ENCODE assay signal across 17 cellular contexts in genomic region chr14:104271394-104271793, GRCh38.
DNase-seq lines count a peak whose midpoint lies in the region; TF ChIP-seq lines count a peak whose summit lies in the region.
"Had no signal": no experiment of that assay in that cellular context is flagged by ENCODE, and none has a peak within 500 bp of the region (broad histone marks: within the 10 kb centered on the region; RNA-seq: fewer than 3 reads in every experiment).

No MANE protein-coding gene starts in this region.

- no peaks in the 10 kb centered on the region for H4K20me1 ChIP-seq in OCI-LY7 (ENCODE audit: insufficient read depth, low read length)
- H4K20me1 ChIP-seq: BLaER1 treated with 17β-estradiol and CSF1 and Interleukin-3, amounts not matched to agents 10 nM and 100 nM had no signal

- H3K36me3 ChIP-seq in adipocyte (ENCODE audit: control insufficient read depth, insufficient read depth, low read length, severe bottlenecking) (no peaks in the 10 kb centered on the region), OCI-LY7 (ENCODE audit: insufficient read depth, low read length) (no peaks in the 10 kb centered on the region)
- H3K36me3 ChIP-seq: BLaER1 treated with 17β-estradiol and CSF1 and Interleukin-3, amounts not matched to agents 10 nM and 100 nM had no signal

- intact Hi-C loops in OCI-LY7 (cut with micrococcal nuclease; ENCODE audit: unreplicated experiment) = no loop called here

- TF ChIP-seq CTCF in fibroblast of mammary gland (conservative IDR thresholded peaks at IDR 0.05; ENCODE audit: control insufficient read depth, insufficient read depth, low read depth, low read length) (no peak), chondrocyte (IDR thresholded peaks at IDR 0.05) (no peak), OCI-LY7 (conservative IDR thresholded peaks at IDR 0.05; ENCODE audit: low read length) (no peak)

- H3K4me1 Mint-ChIP-seq in chondrocyte (ENCODE audit: low read depth) = no peaks in the 10 kb centered on the region
- H3K4me1 Mint-ChIP-seq: B cell had no signal

- H3K27ac ChIP-seq in OCI-LY7 (ENCODE audit: low read depth, low read length, poor library complexity, severe bottlenecking) = no peak overlapping the region
- H3K27ac ChIP-seq: BLaER1 treated with 17β-estradiol and CSF1 and Interleukin-3, amounts not matched to agents 10 nM and 100 nM; HL-60 had no signal

- no peaks in the 10 kb centered on the region for H3K9me3 Mint-ChIP-seq in chondrocyte (ENCODE audit: low read depth)
- H3K9me3 Mint-ChIP-seq: CD8-positive, alpha-beta T cell had no signal

- DNase-seq in NCI-H526 (lab: John Stamatoyannopoulos, UW) = peak; percentile 44 to 55
- DNase-seq in adipocyte (ENCODE audit: low read depth) = peak; percentile 13
- DNase-seq in fibroblast of mammary gland (ENCODE audit: low read depth) = peak; percentile 3
- peak; percentile 10 for DNase-seq in superior temporal gyrus (ENCODE audit: extremely low spot score)
- no peak for DNase-seq in chondrocyte (ENCODE audit: low spot score)
- DNase-seq in OCI-LY7 (ENCODE audit: low spot score) = no peak
- no peak for DNase-seq in NCI-H146 treated with DMSO at 0.1 percent for 48 hours (lab: John Stamatoyannopoulos, UW; ENCODE audit: unreplicated experiment)
- DNase-seq: Calu3; CD8-positive, alpha-beta T cell; DMS79 treated with DMSO at 0.1 percent for 48 hours; GF-D8; HCEC 1CT; HFFc6 had no signal

- no TSS peak for BruUV-seq in OCI-LY7 (replicated peaks; lab: Mats Ljungman, UMichigan)

- H3K9me2 ChIP-seq in OCI-LY7 (ENCODE audit: insufficient read depth, low read length) = no peaks in the 10 kb centered on the region

- H2AFZ ChIP-seq in OCI-LY7 (ENCODE audit: low read length) = no peak overlapping the region

- POLR2A ChIA-PET in OCI-LY7 (lab: Charles Lee) = no interaction called here

- peaks cover 8% of the 10 kb centered on the region for H3K27me3 Mint-ChIP-seq in chondrocyte (ENCODE audit: low read depth)

- no peaks in the 10 kb centered on the region for H3K36me3 Mint-ChIP-seq in chondrocyte (ENCODE audit: low read depth)
- H3K36me3 Mint-ChIP-seq: CD8-positive, alpha-beta T cell had no signal

- H3K9me3 ChIP-seq in adipocyte (ENCODE audit: control insufficient read depth, low read length) (no peaks in the 10 kb centered on the region), OCI-LY7 (ENCODE audit: low read length) (no peaks in the 10 kb centered on the region)

- H3K4me2 ChIP-seq in OCI-LY7 (ENCODE audit: low read length) = no peak overlapping the region
- H3K4me2 ChIP-seq: BLaER1 treated with 17β-estradiol and CSF1 and Interleukin-3, amounts not matched to agents 10 nM and 100 nM; GM23338 had no signal

- no peaks in the 10 kb centered on the region for H3K79me2 ChIP-seq in OCI-LY7 (ENCODE audit: insufficient read depth, low read depth, low read length)

- CTCF ChIA-PET in OCI-LY7 (lab: Charles Lee; ENCODE audit: unreplicated experiment) = no interaction called here

- H3K4me3 ChIP-seq in adipocyte (ENCODE audit: low read length) (no peak overlapping the region), fibroblast of mammary gland (ENCODE audit: control insufficient read depth, low read depth, low read length) (no peak overlapping the region), OCI-LY7 (ENCODE audit: low read depth, low read length, poor library complexity, severe bottlenecking) (no peak overlapping the region)
- H3K4me3 ChIP-seq: BLaER1 treated with 17β-estradiol and CSF1 and Interleukin-3, amounts not matched to agents 10 nM and 100 nM; GM23338 had no signal

- no peak overlapping the region for H3K4me3 Mint-ChIP-seq in chondrocyte (ENCODE audit: unreplicated experiment)
- H3K4me3 Mint-ChIP-seq: B cell; CD8-positive, alpha-beta T cell; GM23338; HFFc6 had no signal

- H3K9ac ChIP-seq in adipocyte (ENCODE audit: low read length) = no peak overlapping the region
- H3K9ac ChIP-seq: BLaER1 treated with 17β-estradiol and CSF1 and Interleukin-3, amounts not matched to agents 10 nM and 100 nM had no signal

- H3K27ac Mint-ChIP-seq in chondrocyte (ENCODE audit: unreplicated experiment) = no peak overlapping the region
- H3K27ac Mint-ChIP-seq: B cell; CD8-positive, alpha-beta T cell; GM23338; HFFc6 had no signal

- H3K4me1 ChIP-seq in adipocyte (ENCODE audit: control insufficient read depth, insufficient read depth, low read length) = peaks cover 8% of the 10 kb centered on the region
- no peaks in the 10 kb centered on the region for H3K4me1 ChIP-seq in OCI-LY7 (ENCODE audit: insufficient read depth, low read length, poor library complexity, severe bottlenecking)

- H3K27me3 ChIP-seq in adipocyte (replicated peaks; ENCODE audit: control insufficient read depth, insufficient read depth, low read length) = peaks cover 4% of the 10 kb centered on the region
- H3K27me3 ChIP-seq: BLaER1 treated with 17β-estradiol and CSF1 and Interleukin-3, amounts not matched to agents 10 nM and 100 nM had no signal

Comparison
In these comparisons a context has a peak if more than half of its experiments do, and no peak if none do; other contexts are left out.
1. DNase-seq: peak in NCI-H526 (2 of 2), adipocyte (single experiment), fibroblast of mammary gland (single experiment) and superior temporal gyrus (single experiment); none in chondrocyte (single experiment), OCI-LY7 (single experiment) and NCI-H146 treated with DMSO at 0.1 percent for 48 hours (single experiment).